8 cellular contexts compared by ENCODE assay signal in genomic region chr10:102853944-102854694, GRCh38. TPM values are rescaled to one million over a fixed set of nuclear protein-coding genes. Genes with fewer than 3 reads are reported as not detected.
DNase-seq lines count a peak whose midpoint lies in the region; ATAC-seq and TF ChIP-seq lines count a peak whose summit lies in the region.

Gene BORCS7 (plus strand): TSS chr10:102854259. CDS start chr10:102854287, 28 bp downstream.

- H3K9me3 ChIP-seq in heart left ventricle = no peaks in the 10 kb centered on the region

- no peaks in the 10 kb centered on the region for H3K36me3 ChIP-seq in heart left ventricle

- no peaks in the 10 kb centered on the region for H3K27me3 ChIP-seq in heart left ventricle

- H3K4me3 ChIP-seq in GM12865 (ENCODE audit: low read depth, low read length) (peak within 1 kb of the TSS; percentile 87), heart left ventricle (peak within 1 kb of the TSS; percentile 48 to 91 (median 79))

- H3K27ac ChIP-seq in adipose tissue (ENCODE audit: low read depth, low read length) (peak within 1 kb of the TSS; percentile 85), heart left ventricle (peak within 1 kb of the TSS; percentile 90 to 99 (median 96))

- peak; percentile 97 for DNase-seq in GM12865 (ENCODE audit: low read depth)
- peak; percentile 79 for DNase-seq in NCI-H1417 treated with DMSO at 0.1 percent for 48 hours (lab: John Stamatoyannopoulos, UW)
- DNase-seq in SW480 (ENCODE audit: low spot score) = peak; percentile 97
- peak; percentile 91 to 95 (median 93) for DNase-seq in heart left ventricle
- peak; percentile 99 for DNase-seq in pons (ENCODE audit: low spot score)
- peak; percentile 85 for DNase-seq in type B pancreatic cell (ENCODE audit: extremely low spot score, unreplicated experiment)

- H3K9me3 Mint-ChIP-seq in type B pancreatic cell = no peaks in the 10 kb centered on the region

- peak; percentile 95 for ATAC-seq in HG02763 (IDR thresholded peaks at IDR 0.05; ENCODE audit: unreplicated experiment)
- peak; percentile 99 to 100 (median 100) for ATAC-seq in heart left ventricle

- TF ChIP-seq CTCF in GM12865 (IDR thresholded peaks at IDR 0.05; ENCODE audit: insufficient read depth, low read depth, low read length, missing control alignments) (no peak), heart left ventricle (IDR thresholded peaks at IDR 0.05) (peak in 1 of 12 donors; percentile 20), type B pancreatic cell (conservative IDR thresholded peaks at IDR 0.05) (no peak)

- H3K27me3 Mint-ChIP-seq in type B pancreatic cell = no peaks in the 10 kb centered on the region

- 4 to 7% (median 6%) methylated on average over 41 of the region's 41 CpGs for WGBS in adipose tissue, 3 donors
- 7 to 9% (median 8%) methylated on average over 35 to 41 of the region's 41 CpGs for WGBS in heart left ventricle, 4 donors

- H3K36me3 Mint-ChIP-seq in type B pancreatic cell = no peaks in the 10 kb centered on the region

- H3K27ac Mint-ChIP-seq in type B pancreatic cell = peak within 1 kb of the TSS; percentile 97

- intact Hi-C loops in heart left ventricle (cut with DNase I) = no loop called here

- H3K4me1 Mint-ChIP-seq in type B pancreatic cell (ENCODE audit: unreplicated experiment) = peaks cover 20% of the 10 kb centered on the region

- H3K4me3 Mint-ChIP-seq in type B pancreatic cell = peak within 1 kb of the TSS; percentile 93

- H3K4me1 ChIP-seq in heart left ventricle = peaks cover 0 to 31% (median 17%) of the 10 kb centered on the region in 12 donors

- TF ChIP-seq POLR2A in heart left ventricle (IDR thresholded peaks at IDR 0.05) = peak in 1 of 2 donors; percentile 53

RNA-seq across cellular contexts. Expression of gene BORCS7, which starts in this region (rescaled TPM):
- polyA plus RNA-seq in adipose tissue (10 to 100 TPM; 21.4 to 37.8 (median 28.0) TPM), heart left ventricle (10 to 100 TPM; 15.4 to 32.9 TPM)
- total RNA-seq in heart left ventricle (10 to 100 TPM; 11.5 to 29.3 (median 16.9) TPM), type B pancreatic cell (ENCODE audit: low replicate concordance) (19.0 and 21.8 TPM in 2 replicates)

Comparison
In these comparisons a context has a peak if more than half of its experiments do, and no peak if none do; other contexts are left out.
1. Peak in every context shown above with its lines: DNase-seq, ATAC-seq, H3K4me3 ChIP-seq and H3K27ac ChIP-seq.